ENCODE assay signal across 11 cellular contexts in the genomic region with DNA sequence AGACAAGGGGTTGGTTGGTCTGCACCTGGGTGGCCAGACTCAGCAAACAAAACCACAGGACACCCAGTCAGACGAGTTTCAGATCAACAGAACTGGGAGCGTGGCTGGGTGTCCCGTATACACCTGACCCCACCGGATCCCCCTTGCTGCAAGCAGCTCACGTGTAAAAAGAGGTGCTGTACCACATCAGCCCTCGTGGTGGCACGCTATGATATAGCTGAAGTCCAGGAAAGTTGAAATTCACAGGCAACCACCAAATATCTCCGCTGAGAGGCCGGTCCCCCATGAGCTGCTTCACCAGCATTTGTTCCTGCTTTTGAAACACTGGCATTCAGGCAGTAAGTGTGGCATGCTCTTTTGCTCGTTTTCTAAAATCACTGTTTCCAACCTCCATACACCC.
DNase-seq lines count a peak whose midpoint lies in the region; FAIRE-seq and TF ChIP-seq lines count a peak whose summit lies in the region.
"Had no signal": no experiment of that assay in that cellular context is flagged by ENCODE, and none has a peak within 500 bp of the region (broad histone marks: within the 10 kb centered on the region; RNA-seq: fewer than 3 reads in every experiment).

No MANE protein-coding gene starts in this region.

- TF ChIP-seq CTCF in GM06990 (IDR thresholded peaks at IDR 0.05; ENCODE audit: insufficient read depth, low read length, poor library complexity, severe bottlenecking) (peak; percentile 3), HFFc6 (IDR thresholded peaks at IDR 0.05) (0 out of 2 replicates have a peak, but pooled peaks have one; percentile 16), OCI-LY3 (IDR thresholded peaks at IDR 0.05; ENCODE audit: low read depth, low read length) (peak; percentile 54), smooth muscle cell (IDR thresholded peaks at IDR 0.05; ENCODE audit: borderline replicate concordance, insufficient read depth, poor library complexity, severe bottlenecking) (no peak)

- H3K4me2 ChIP-seq in OCI-LY3 (ENCODE audit: low read length) (peak overlapping the region; percentile 31; the same call in 1 of the 2 replicates), smooth muscle cell (no peak overlapping the region)
- H3K4me2 ChIP-seq: BLaER1 had no signal

- H3K9me3 ChIP-seq in OCI-LY3 (ENCODE audit: insufficient read depth, low read length) (no peaks in the 10 kb centered on the region; the same call in 1 of the 2 replicates), adipocyte (ENCODE audit: control insufficient read depth, low read length) (no peaks in the 10 kb centered on the region), smooth muscle cell (replicated peaks; ENCODE audit: low read depth) (peaks cover 4% of the 10 kb centered on the region)
- H3K9me3 ChIP-seq: BLaER1 had no signal

- FAIRE-seq in RCC 7860 (lab: Jason Lieb, UNC) = no peak

- 74% methylated on average over 10 of the region's 10 CpGs for WGBS in smooth muscle cell (ENCODE audit: low lambda C conversion rate)

- H3K27me3 ChIP-seq in GM06990 (replicated peaks; ENCODE audit: control insufficient read depth, insufficient read depth, low read length) (no peaks in the 10 kb centered on the region), OCI-LY3 (ENCODE audit: low read depth, low read length) (no peaks in the 10 kb centered on the region), adipocyte (replicated peaks; ENCODE audit: control insufficient read depth, insufficient read depth, low read length) (no peaks in the 10 kb centered on the region), smooth muscle cell (ENCODE audit: low read depth) (no peaks in the 10 kb centered on the region)
- H3K27me3 ChIP-seq: BLaER1 had no signal

- no peaks in the 10 kb centered on the region for H3K4me1 Mint-ChIP-seq in HFFc6 (ENCODE audit: low read depth)
- H3K4me1 Mint-ChIP-seq: activated naive CD4-positive, alpha-beta T cell treated with anti-CD3 and anti-CD28 coated beads, Interleukin-2, amount 50 U/mL, for 24 hours had no signal

- H3K79me2 ChIP-seq in OCI-LY3 (ENCODE audit: low read length) = no peaks in the 10 kb centered on the region
- no peaks in the 10 kb centered on the region for H3K79me2 ChIP-seq in smooth muscle cell (ENCODE audit: low read depth)

- H4K20me1 ChIP-seq in OCI-LY3 (ENCODE audit: insufficient read depth, low read length) = no peaks in the 10 kb centered on the region
- no peaks in the 10 kb centered on the region for H4K20me1 ChIP-seq in smooth muscle cell (ENCODE audit: low read depth)
- H4K20me1 ChIP-seq: BLaER1 had no signal

- H3K27ac ChIP-seq in OCI-LY3 (ENCODE audit: low read length) (no peak overlapping the region), smooth muscle cell (ENCODE audit: low read depth) (no peak overlapping the region)
- H3K27ac ChIP-seq: BLaER1 had no signal

- no peak overlapping the region; the same call in 1 of the 2 replicates for H2AFZ ChIP-seq in OCI-LY3 (ENCODE audit: low read depth, low read length)
- no peak overlapping the region for H2AFZ ChIP-seq in smooth muscle cell (ENCODE audit: low read depth)

- DNase-seq in GM06990 (ENCODE audit: extremely low read depth, insufficient read length) = no peak
- no peak for DNase-seq in HFFc6
- DNase-seq in adipocyte (ENCODE audit: low read depth) = peak; percentile 0
- DNase-seq in RCC 7860 (ENCODE audit: low spot score) = no peak
- DNase-seq in midbrain (lab: John Stamatoyannopoulos, UW) = no peak
- DNase-seq in smooth muscle cell (lab: John Stamatoyannopoulos, UW; ENCODE audit: unreplicated experiment) = no peak
- DNase-seq: DMS79 treated with DMSO at 0.1 percent for 48 hours, NCI-H510A had no signal

- H3K4me1 ChIP-seq in OCI-LY3 (ENCODE audit: low read length) = peaks cover 12% of the 10 kb centered on the region; the same call in 1 of the 2 replicates
- peaks cover 8% of the 10 kb centered on the region for H3K4me1 ChIP-seq in adipocyte (ENCODE audit: control insufficient read depth, insufficient read depth, low read length)
- H3K4me1 ChIP-seq in smooth muscle cell (ENCODE audit: low read depth) = no peaks in the 10 kb centered on the region
- H3K4me1 ChIP-seq: BLaER1 had no signal

- no peaks in the 10 kb centered on the region for H3K36me3 ChIP-seq in GM06990 (ENCODE audit: control insufficient read depth, insufficient read depth, low read length)
- no peaks in the 10 kb centered on the region for H3K36me3 ChIP-seq in OCI-LY3 (replicated peaks; ENCODE audit: low read depth, low read length)
- no peaks in the 10 kb centered on the region for H3K36me3 ChIP-seq in adipocyte (ENCODE audit: control insufficient read depth, insufficient read depth, low read length, severe bottlenecking)
- H3K36me3 ChIP-seq in smooth muscle cell (ENCODE audit: low read depth) = no peaks in the 10 kb centered on the region
- H3K36me3 ChIP-seq: BLaER1 had no signal

- H3K9ac ChIP-seq in OCI-LY3 (ENCODE audit: low read length) (no peak overlapping the region), adipocyte (ENCODE audit: low read length) (no peak overlapping the region), smooth muscle cell (ENCODE audit: low read depth) (no peak overlapping the region)
- H3K9ac ChIP-seq: BLaER1 had no signal

- H3K27ac Mint-ChIP-seq in HFFc6 = no peak overlapping the region

- H3K27me3 Mint-ChIP-seq in HFFc6 (ENCODE audit: insufficient read depth) = no peaks in the 10 kb centered on the region; the same call in 1 of the 2 replicates
- H3K27me3 Mint-ChIP-seq: activated naive CD4-positive, alpha-beta T cell treated with anti-CD3 and anti-CD28 coated beads, Interleukin-2, amount 50 U/mL, for 24 hours had no signal

- H3K9me3 Mint-ChIP-seq in HFFc6 = peaks cover 64% of the 10 kb centered on the region
- H3K9me3 Mint-ChIP-seq: activated naive CD4-positive, alpha-beta T cell treated with anti-CD3 and anti-CD28 coated beads, Interleukin-2, amount 50 U/mL, for 24 hours had no signal

- no peak overlapping the region for H3K4me3 Mint-ChIP-seq in HFFc6
- H3K4me3 Mint-ChIP-seq: activated naive CD4-positive, alpha-beta T cell treated with anti-CD3 and anti-CD28 coated beads, Interleukin-2, amount 50 U/mL, for 24 hours had no signal

- H3K4me3 ChIP-seq in GM06990 (replicated peaks; ENCODE audit: low read depth, low read length) (no peak overlapping the region), OCI-LY3 (ENCODE audit: low read length) (no peak overlapping the region), adipocyte (ENCODE audit: low read length) (no peak overlapping the region), smooth muscle cell (no peak overlapping the region)
- H3K4me3 ChIP-seq: BLaER1 had no signal

- H3K36me3 Mint-ChIP-seq in HFFc6 (ENCODE audit: low read depth) = peaks cover 10% of the 10 kb centered on the region; the same call in 1 of the 2 replicates
- H3K36me3 Mint-ChIP-seq: activated naive CD4-positive, alpha-beta T cell treated with anti-CD3 and anti-CD28 coated beads, Interleukin-2, amount 50 U/mL, for 24 hours had no signal

- no peaks in the 10 kb centered on the region for H3F3A ChIP-seq in smooth muscle cell (ENCODE audit: low read depth)
